Comparison of ENCODE assay signal across 1 cellular context in genomic region chr1:31701137-31701736, GRCh38.
TF ChIP-seq lines count a peak whose summit lies in the region.

No MANE protein-coding gene starts in this region.

TF ChIP-seq in HepG2, 621 proteins besides CTCF, POLR2A, EP300 and RAD21 (continued from another document and continues in another):
- TF ChIP-seq ZNF280B (CRISPR knock-in tag; IDR thresholded peaks at IDR 0.05; ENCODE audit: borderline replicate concordance) = no peak
- no peak for TF ChIP-seq TRIM22 (IDR thresholded peaks at IDR 0.05)
- TF ChIP-seq MLX (CRISPR knock-in tag; IDR thresholded peaks at IDR 0.05) = peak; percentile 36; the same call in 1 of the 2 replicates
- TF ChIP-seq ZNF569 (CRISPR knock-in tag; IDR thresholded peaks at IDR 0.05; ENCODE audit: borderline replicate concordance) = no peak
- TF ChIP-seq TAF15 (IDR thresholded peaks at IDR 0.05; ENCODE audit: low read depth, low read length, poor library complexity, severe bottlenecking) = no peak
- TF ChIP-seq ZNF44 (CRISPR knock-in tag; IDR thresholded peaks at IDR 0.05) = no peak
- TF ChIP-seq CREB1 (IDR thresholded peaks at IDR 0.05) = peak; percentile 39; the same call in 1 of the 2 replicates
- TF ChIP-seq CREB1 (CRISPR knock-in tag; IDR thresholded peaks at IDR 0.05) = peak; percentile 88
- TF ChIP-seq ARID4A (CRISPR knock-in tag; IDR thresholded peaks at IDR 0.05; ENCODE audit: borderline replicate concordance) = peak; percentile 47; the same call in 1 of the 2 replicates
- TF ChIP-seq TARDBP (CRISPR knock-in tag; IDR thresholded peaks at IDR 0.05) = peak; percentile 84
- TF ChIP-seq ZNF570 (CRISPR knock-in tag; IDR thresholded peaks at IDR 0.05; ENCODE audit: borderline replicate concordance) = no peak
- 0 out of 2 replicates have a peak, but pooled peaks have one; percentile 27 for TF ChIP-seq DNMT3B (CRISPR knock-in tag; conservative IDR thresholded peaks at IDR 0.05)
- no peak for TF ChIP-seq ARID2 (CRISPR knock-in tag; IDR thresholded peaks at IDR 0.05; ENCODE audit: borderline replicate concordance)
- TF ChIP-seq ZFP91 (CRISPR knock-in tag; IDR thresholded peaks at IDR 0.05; ENCODE audit: borderline replicate concordance) = peak; percentile 65; the same call in 1 of the 2 replicates
- TF ChIP-seq CENPBD1 (CRISPR knock-in tag; IDR thresholded peaks at IDR 0.05; ENCODE audit: borderline replicate concordance, low read depth) = no peak
- no peak for TF ChIP-seq ZEB1 (IDR thresholded peaks at IDR 0.05; ENCODE audit: insufficient replicate concordance, low read depth)
- TF ChIP-seq AHDC1 (CRISPR knock-in tag; IDR thresholded peaks at IDR 0.05; ENCODE audit: borderline replicate concordance) = peak; percentile 54; the same call in 1 of the 2 replicates
- peak; percentile 72; the same call in 1 of the 2 replicates for TF ChIP-seq PITX1 (CRISPR knock-in tag; IDR thresholded peaks at IDR 0.05)
- peak; percentile 80 for TF ChIP-seq ZMYM3 (CRISPR knock-in tag; IDR thresholded peaks at IDR 0.05)
- TF ChIP-seq HIVEP1 (CRISPR knock-in tag; IDR thresholded peaks at IDR 0.05) = peak; percentile 93
- TF ChIP-seq CENPT (CRISPR knock-in tag; IDR thresholded peaks at IDR 0.05; ENCODE audit: low read depth) = no peak
- no peak for TF ChIP-seq KMT2A (CRISPR knock-in tag; IDR thresholded peaks at IDR 0.05)
- peak; percentile 23; the same call in 1 of the 2 replicates for TF ChIP-seq SOX13 (IDR thresholded peaks at IDR 0.05)
- TF ChIP-seq SOX13 (CRISPR knock-in tag; conservative IDR thresholded peaks at IDR 0.05 in 1 of 2, IDR thresholded peaks at IDR 0.05 in 1 of 2) = peak in 1 of 2 experiments; percentile 79; a peak in 2 of 4 replicates
- no peak for TF ChIP-seq LBX2 (CRISPR knock-in tag; IDR thresholded peaks at IDR 0.05; ENCODE audit: borderline replicate concordance)
- no peak for TF ChIP-seq SP1 (IDR thresholded peaks at IDR 0.05)
- no peak for TF ChIP-seq SP1 (CRISPR knock-in tag; IDR thresholded peaks at IDR 0.05)
- TF ChIP-seq ZNF598 (CRISPR knock-in tag; IDR thresholded peaks at IDR 0.05; ENCODE audit: borderline replicate concordance) = no peak
- TF ChIP-seq SIN3B (IDR thresholded peaks at IDR 0.05; ENCODE audit: low read length) = no peak
- TF ChIP-seq MXD3 (CRISPR knock-in tag; IDR thresholded peaks at IDR 0.05) = no peak
- TF ChIP-seq POGK (CRISPR knock-in tag; conservative IDR thresholded peaks at IDR 0.05) = peak; percentile 65; the same call in 1 of the 2 replicates
- no peak for TF ChIP-seq TOE1 (CRISPR knock-in tag; IDR thresholded peaks at IDR 0.05)
- no peak for TF ChIP-seq ZSCAN31 (CRISPR knock-in tag; IDR thresholded peaks at IDR 0.05; ENCODE audit: low read depth)
- TF ChIP-seq SP4 (CRISPR knock-in tag; IDR thresholded peaks at IDR 0.05) = peak; percentile 67; the same call in 1 of the 2 replicates
- peak; percentile 17; the same call in 1 of the 2 replicates for TF ChIP-seq NR2F2 (IDR thresholded peaks at IDR 0.05; ENCODE audit: borderline replicate concordance, low read depth)
- no peak for TF ChIP-seq ZNF720 (CRISPR knock-in tag; IDR thresholded peaks at IDR 0.05)
- TF ChIP-seq THAP11 (CRISPR knock-in tag; IDR thresholded peaks at IDR 0.05) = peak; percentile 81
- TF ChIP-seq ZBTB7A (CRISPR knock-in tag; IDR thresholded peaks at IDR 0.05) = peak; percentile 90; the same call in 1 of the 2 replicates
